19 cellular contexts compared by ENCODE assay signal in the genomic region with DNA sequence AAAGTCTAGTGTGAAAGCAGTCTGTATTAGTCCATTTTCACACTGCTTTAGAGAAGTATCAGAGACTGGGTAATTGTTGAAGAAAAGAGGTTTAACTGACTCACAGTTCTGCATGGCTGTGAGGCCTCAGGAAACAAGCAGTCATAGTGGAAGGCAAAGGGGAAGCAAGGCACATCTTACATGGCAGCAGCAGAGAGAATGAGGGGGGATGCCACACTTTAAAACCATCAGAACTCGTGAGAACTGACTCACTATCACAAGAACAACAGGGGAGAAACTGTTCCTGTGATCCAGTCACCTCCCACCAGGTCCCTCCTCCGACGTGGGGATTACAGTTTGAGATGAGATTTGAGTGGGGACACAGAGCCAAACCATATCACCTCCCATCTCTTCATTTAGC. TPM values are rescaled to one million over a fixed set of nuclear protein-coding genes. Genes with fewer than 3 reads are reported as not detected.
DNase-seq lines count a peak whose midpoint lies in the region; ATAC-seq and TF ChIP-seq lines count a peak whose summit lies in the region.
"Had no signal": no experiment of that assay in that cellular context is flagged by ENCODE, and none has a peak within 500 bp of the region (broad histone marks: within the 10 kb centered on the region; RNA-seq: fewer than 3 reads in every experiment).

No MANE protein-coding gene starts in this region.

- no peak for TF ChIP-seq CTCF in stomach (IDR thresholded peaks at IDR 0.05)

- H3K9me3 Mint-ChIP-seq in T-helper 2 cell treated with Interferon-gamma antibody and Interleukin-4, amounts not matched to agents 5 μg/mL and 100 μg/mL, for 36 hours, result no peaks in the 10 kb centered on the region
- peaks cover 0 to 5% of the 10 kb centered on the region in 2 donors for H3K9me3 Mint-ChIP-seq in activated naive CD4-positive, alpha-beta T cell treated with anti-CD3 and anti-CD28 coated beads, Interleukin-2, amount 50 U/mL, for 72 hours

- TF ChIP-seq EP300 in stomach (IDR thresholded peaks at IDR 0.05), result no peak

- no peak overlapping the region for H3K27ac ChIP-seq in stomach
- H3K27ac ChIP-seq: breast epithelium, coronary artery, upper lobe of right lung had no signal

- no peak overlapping the region for H3K27ac Mint-ChIP-seq in T-helper 2 cell treated with Interferon-gamma antibody and Interleukin-4, amounts not matched to agents 5 μg/mL and 100 μg/mL, for 36 hours
- H3K27ac Mint-ChIP-seq in activated naive CD4-positive, alpha-beta T cell treated with anti-CD3 and anti-CD28 coated beads, Interleukin-2, amount 50 U/mL, for 72 hours, result peak overlapping the region; percentile 31 to 47
- H3K27ac Mint-ChIP-seq: B cell, memory B cell had no signal

- no peaks in the 10 kb centered on the region for H3K9me3 ChIP-seq in stomach
- H3K9me3 ChIP-seq: breast epithelium, upper lobe of right lung had no signal

- no peak for TF ChIP-seq POLR2A in stomach (IDR thresholded peaks at IDR 0.05)

- no peak overlapping the region for H3K4me3 ChIP-seq in stomach
- H3K4me3 ChIP-seq: breast epithelium, coronary artery, upper lobe of right lung had no signal

- H3K36me3 ChIP-seq in stomach, result peaks cover 0 to 23% (median 14%) of the 10 kb centered on the region in 4 donors
- H3K36me3 ChIP-seq: breast epithelium, upper lobe of right lung had no signal

- H3K27me3 ChIP-seq in stomach, result no peaks in the 10 kb centered on the region
- H3K27me3 ChIP-seq: breast epithelium, upper lobe of right lung had no signal

- no peak overlapping the region for H3K4me3 Mint-ChIP-seq in T-helper 2 cell treated with Interferon-gamma antibody and Interleukin-4, amounts not matched to agents 5 μg/mL and 100 μg/mL, for 36 hours
- H3K4me3 Mint-ChIP-seq: B cell, memory B cell had no signal

- 57 to 94% (median 75%) methylated on average over 3 of the region's 3 CpGs for WGBS in stomach, 5 donors

- H3K4me1 Mint-ChIP-seq in T-helper 2 cell treated with Interferon-gamma antibody and Interleukin-4, amounts not matched to agents 5 μg/mL and 100 μg/mL, for 36 hours (ENCODE audit: low read depth), result peaks cover 6% of the 10 kb centered on the region

- H3K27me3 Mint-ChIP-seq in T-helper 2 cell treated with Interferon-gamma antibody and Interleukin-4, amounts not matched to agents 5 μg/mL and 100 μg/mL, for 36 hours (ENCODE audit: low read depth), result no peaks in the 10 kb centered on the region
- H3K27me3 Mint-ChIP-seq: B cell, memory B cell had no signal

- H3K36me3 Mint-ChIP-seq in T-helper 2 cell treated with Interferon-gamma antibody and Interleukin-4, amounts not matched to agents 5 μg/mL and 100 μg/mL, for 36 hours (ENCODE audit: low read depth), result peaks cover 30% of the 10 kb centered on the region
- peaks cover 19 to 57% of the 10 kb centered on the region in 2 donors for H3K36me3 Mint-ChIP-seq in activated naive CD4-positive, alpha-beta T cell treated with anti-CD3 and anti-CD28 coated beads, Interleukin-2, amount 50 U/mL, for 72 hours

- peaks cover 3 to 25% (median 16%) of the 10 kb centered on the region in 4 donors for H3K4me1 ChIP-seq in stomach
- H3K4me1 ChIP-seq: breast epithelium, upper lobe of right lung had no signal

- peak; percentile 88 to 89 for ATAC-seq in activated naive CD4-positive, alpha-beta T cell treated with anti-CD3 and anti-CD28 coated beads, Interleukin-2, amount 50 U/mL, for 72 hours
- no peak for ATAC-seq in HG03354 (IDR thresholded peaks at IDR 0.05; ENCODE audit: poor library complexity, severe bottlenecking, unreplicated experiment)
- ATAC-seq: upper lobe of right lung had no signal

- peak; percentile 27 for DNase-seq in T-helper 2 cell treated with Interferon-gamma antibody and Interleukin-4, amounts not matched to agents 5 μg/mL and 100 μg/mL, for 36 hours (ENCODE audit: low spot score)
- no peak for DNase-seq in T-helper 2 cell
- DNase-seq in stimulated activated CD4-positive, alpha-beta T cell treated with anti-CD3 and anti-CD28 coated beads, Interleukin-1b, Interleukin-23, amount 100 ng/mL, for 48 hours, result peak; percentile 48
- no peak for DNase-seq in stimulated activated CD4-positive, alpha-beta T cell treated with anti-CD3 and anti-CD28 coated beads, Interleukin-2, amount 100 ng/mL, for 48 hours
- no peak for DNase-seq in activated naive CD4-positive, alpha-beta T cell treated with anti-CD3 and anti-CD28 coated beads, Interleukin-2, amount 50 U/mL, for 72 hours (ENCODE audit: low spot score in 2 of 2)
- DNase-seq in superior temporal gyrus (ENCODE audit: extremely low spot score), result peak; percentile 42
- DNase-seq in stomach, result no peak
- DNase-seq: 8988T, MM.1S, NCI-H187 treated with DMSO at 0.1 percent for 48 hours, NCI-H345, NCI-H82, SHP77, upper lobe of right lung had no signal

- intact Hi-C loops in stomach (cut with DNase I; ENCODE audit: low total_unique reads), result no loop called here

RNA-seq across cellular contexts. Expression of gene TUBA8, which starts 13.8 kb away (rescaled TPM):
- 1 to 10 TPM; 1.1 to 1.6 TPM for total RNA-seq in activated naive CD4-positive, alpha-beta T cell treated with anti-CD3 and anti-CD28 coated beads, Interleukin-2, amount 50 U/mL, for 72 hours
- not detected for total RNA-seq in stomach
- polyA plus RNA-seq in stomach, result 1 to 10 TPM; 3.1 to 4.1 (median 3.5) TPM

RNA-seq across cellular contexts. Expression of gene PEX26, which starts 19.0 kb away (rescaled TPM):
- total RNA-seq in activated naive CD4-positive, alpha-beta T cell treated with anti-CD3 and anti-CD28 coated beads, Interleukin-2, amount 50 U/mL, for 72 hours, result 10 to 100 TPM; 36.8 to 63.7 TPM
- 100 to 1,000 TPM in 1 of 5 donors, 10 to 100 TPM in 4; 11.7 to 564 (median 17.9) TPM for total RNA-seq in stomach
- polyA plus RNA-seq in stomach, result 10 to 100 TPM in 2 of 3 donors, 1 to 10 TPM in 1; 6.7 to 20.5 (median 12.7) TPM

RNA-seq across cellular contexts. Expression of gene USP18, which starts 53.1 kb away (rescaled TPM):
- 10 to 100 TPM in 1 of 2 donors, 1 to 10 TPM in 1; 5.7 to 22.0 TPM for total RNA-seq in activated naive CD4-positive, alpha-beta T cell treated with anti-CD3 and anti-CD28 coated beads, Interleukin-2, amount 50 U/mL, for 72 hours
- 1 to 10 TPM in 3 of 5 donors, under 1 TPM in 1, not detected in 1; 0.29 to 5.1 (median 2.9) TPM for total RNA-seq in stomach
- polyA plus RNA-seq in stomach, result 1 to 10 TPM; 5.4 to 9.6 (median 5.8) TPM

Comparison
In these comparisons a context has a peak if more than half of its experiments do, and no peak if none do; other contexts are left out.
1. DNase-seq: peak in T-helper 2 cell treated with Interferon-gamma antibody and Interleukin-4, amounts not matched to agents 5 μg/mL and 100 μg/mL, for 36 hours (single experiment), stimulated activated CD4-positive, alpha-beta T cell treated with anti-CD3 and anti-CD28 coated beads, Interleukin-1b, Interleukin-23, amount 100 ng/mL, for 48 hours (single experiment) and superior temporal gyrus (single experiment); none in T-helper 2 cell (0 of 5), stimulated activated CD4-positive, alpha-beta T cell treated with anti-CD3 and anti-CD28 coated beads, Interleukin-2, amount 100 ng/mL, for 48 hours (0 of 2), activated naive CD4-positive, alpha-beta T cell treated with anti-CD3 and anti-CD28 coated beads, Interleukin-2, amount 50 U/mL, for 72 hours (0 of 2) and stomach (single experiment).